1 cellular context compared by ENCODE assay signal in the genomic region with DNA sequence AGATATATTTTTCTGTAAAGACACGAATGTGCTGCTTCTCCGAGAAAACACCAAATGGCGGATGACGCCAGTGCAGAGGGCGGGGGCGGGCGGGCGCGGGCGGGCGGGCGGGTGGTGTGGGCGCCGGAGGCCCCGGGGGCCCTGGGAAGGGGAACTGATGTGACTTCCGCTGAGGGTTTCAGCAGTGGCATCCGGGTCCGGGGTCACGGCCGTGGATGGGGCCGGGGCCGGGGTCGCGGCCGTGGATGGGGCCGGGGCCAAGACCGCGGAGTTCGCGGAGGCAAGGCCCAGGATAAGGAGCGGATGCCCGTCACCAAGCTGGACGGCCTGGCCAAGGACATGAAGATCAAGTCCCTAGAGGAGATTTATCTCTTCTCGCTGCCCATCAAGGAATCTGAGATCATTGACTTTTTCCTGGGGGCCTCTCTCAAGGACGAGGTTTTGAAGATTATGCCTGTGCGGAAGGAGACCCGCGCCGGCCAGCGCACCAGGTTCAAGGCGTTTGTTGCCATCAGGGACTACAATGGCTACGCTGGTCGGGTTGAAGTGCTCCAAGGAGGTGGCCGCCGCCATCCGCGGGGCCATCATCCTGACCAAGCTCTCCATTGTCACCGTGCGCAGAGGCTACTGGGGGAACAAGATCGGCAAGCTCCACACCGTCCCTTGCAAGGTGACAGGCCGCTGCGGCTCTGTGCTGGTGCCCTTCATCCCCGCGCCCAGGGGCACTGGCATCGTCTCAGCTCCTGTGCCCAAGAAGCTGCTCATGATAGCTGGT.
A peak's percentile ranks its signal among the peaks of the same experiment; 100 is the strongest.
TF ChIP-seq lines count a peak whose summit lies in the region.

No MANE protein-coding gene starts in this region.

TF ChIP-seq in GM12878, 131 proteins besides CTCF, POLR2A, EP300 and RAD21 (continued from another document):
- TF ChIP-seq, protein P1, sequence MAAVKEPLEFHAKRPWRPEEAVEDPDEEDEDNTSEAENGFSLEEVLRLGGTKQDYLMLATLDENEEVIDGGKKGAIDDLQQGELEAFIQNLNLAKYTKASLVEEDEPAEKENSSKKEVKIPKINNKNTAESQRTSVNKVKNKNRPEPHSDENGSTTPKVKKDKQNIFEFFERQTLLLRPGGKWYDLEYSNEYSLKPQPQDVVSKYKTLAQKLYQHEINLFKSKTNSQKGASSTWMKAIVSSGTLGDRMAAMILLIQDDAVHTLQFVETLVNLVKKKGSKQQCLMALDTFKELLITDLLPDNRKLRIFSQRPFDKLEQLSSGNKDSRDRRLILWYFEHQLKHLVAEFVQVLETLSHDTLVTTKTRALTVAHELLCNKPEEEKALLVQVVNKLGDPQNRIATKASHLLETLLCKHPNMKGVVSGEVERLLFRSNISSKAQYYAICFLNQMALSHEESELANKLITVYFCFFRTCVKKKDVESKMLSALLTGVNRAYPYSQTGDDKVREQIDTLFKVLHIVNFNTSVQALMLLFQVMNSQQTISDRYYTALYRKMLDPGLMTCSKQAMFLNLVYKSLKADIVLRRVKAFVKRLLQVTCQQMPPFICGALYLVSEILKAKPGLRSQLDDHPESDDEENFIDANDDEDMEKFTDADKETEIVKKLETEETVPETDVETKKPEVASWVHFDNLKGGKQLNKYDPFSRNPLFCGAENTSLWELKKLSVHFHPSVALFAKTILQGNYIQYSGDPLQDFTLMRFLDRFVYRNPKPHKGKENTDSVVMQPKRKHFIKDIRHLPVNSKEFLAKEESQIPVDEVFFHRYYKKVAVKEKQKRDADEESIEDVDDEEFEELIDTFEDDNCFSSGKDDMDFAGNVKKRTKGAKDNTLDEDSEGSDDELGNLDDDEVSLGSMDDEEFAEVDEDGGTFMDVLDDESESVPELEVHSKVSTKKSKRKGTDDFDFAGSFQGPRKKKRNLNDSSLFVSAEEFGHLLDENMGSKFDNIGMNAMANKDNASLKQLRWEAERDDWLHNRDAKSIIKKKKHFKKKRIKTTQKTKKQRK (IDR thresholded peaks at IDR 0.05; ENCODE audit: low read depth, low read length): no peak
- 0 out of 2 replicates have a peak, but pooled peaks have one; percentile 11 for TF ChIP-seq CREB1 (IDR thresholded peaks at IDR 0.05; ENCODE audit: low read depth)
